Comparison of ENCODE assay signal across 8 cellular contexts in the genomic region with DNA sequence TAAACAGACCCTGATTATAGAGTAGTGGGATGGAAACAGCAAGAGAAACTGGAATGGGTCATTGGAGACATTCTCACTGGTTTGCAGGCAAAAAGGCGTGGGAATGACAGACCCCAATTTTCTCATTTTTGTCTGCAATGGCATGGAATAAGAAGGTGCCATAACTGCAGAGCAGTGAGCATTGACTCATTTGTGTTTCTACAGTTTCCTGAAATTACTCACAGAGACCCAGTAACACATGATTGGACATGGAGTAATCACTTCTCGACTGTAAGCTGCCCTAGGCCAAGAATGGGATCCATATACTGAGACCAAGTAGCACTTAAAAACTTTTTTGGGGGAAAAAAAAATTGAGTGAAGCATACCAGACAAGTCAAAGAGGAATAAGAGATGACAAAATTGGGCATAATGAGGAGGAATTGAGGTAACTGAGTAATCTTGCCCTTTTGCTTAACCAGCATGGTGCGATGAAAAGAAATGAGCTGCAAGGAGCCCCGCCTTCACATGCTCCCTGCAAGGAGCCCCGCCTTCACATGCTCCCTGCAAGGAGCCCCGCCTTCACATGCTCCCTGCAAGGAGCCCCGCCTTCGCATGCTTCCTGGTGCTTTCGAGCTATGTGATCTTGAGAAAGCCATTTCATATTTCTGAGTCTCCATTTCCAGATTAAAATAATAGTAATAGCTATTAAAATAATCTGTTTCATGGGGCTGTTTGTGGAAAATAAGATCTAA. TPM values are rescaled to one million over a fixed set of nuclear protein-coding genes. Genes with fewer than 3 reads are reported as not detected.
DNase-seq lines count a peak whose midpoint lies in the region; ATAC-seq and FAIRE-seq lines count a peak whose summit lies in the region.

No MANE protein-coding gene starts in this region.

- H3K9me3 Mint-ChIP-seq in T-helper 1 cell treated with Interleukin-12 subunit alpha and Interleukin-12 subunit beta and Interleukin-4 antibody, amounts not matched to agents 30 μg/mL and 1 μg/mL, for 36 hours, result peaks cover 3% of the 10 kb centered on the region

- peak overlapping the region; percentile 73 for H3K27ac Mint-ChIP-seq in T-helper 1 cell treated with Interleukin-12 subunit alpha and Interleukin-12 subunit beta and Interleukin-4 antibody, amounts not matched to agents 30 μg/mL and 1 μg/mL, for 36 hours

- H3K27me3 ChIP-seq in H7 (ENCODE audit: control insufficient read depth, insufficient read depth, low read length), result no peaks in the 10 kb centered on the region

- no peaks in the 10 kb centered on the region for H3K27me3 Mint-ChIP-seq in T-helper 1 cell treated with Interleukin-12 subunit alpha and Interleukin-12 subunit beta and Interleukin-4 antibody, amounts not matched to agents 30 μg/mL and 1 μg/mL, for 36 hours (ENCODE audit: low read depth)

- no peak for ATAC-seq in GM19324 (IDR thresholded peaks at IDR 0.05; ENCODE audit: low FRiP score, unreplicated experiment)

- H3K4me3 ChIP-seq in H7 (ENCODE audit: insufficient read depth, low read depth, low read length), result no peak overlapping the region

- peak overlapping the region; percentile 35 for H3K4me3 Mint-ChIP-seq in T-helper 1 cell treated with Interleukin-12 subunit alpha and Interleukin-12 subunit beta and Interleukin-4 antibody, amounts not matched to agents 30 μg/mL and 1 μg/mL, for 36 hours

- peak; percentile 75 for FAIRE-seq in colon (lab: Jason Lieb, UNC)
- FAIRE-seq in RCC 7860 (lab: Jason Lieb, UNC), result no peak

- H3K4me1 Mint-ChIP-seq in T-helper 1 cell treated with Interleukin-12 subunit alpha and Interleukin-12 subunit beta and Interleukin-4 antibody, amounts not matched to agents 30 μg/mL and 1 μg/mL, for 36 hours (ENCODE audit: low read depth), result peaks cover 25% of the 10 kb centered on the region

- H3K36me3 Mint-ChIP-seq in T-helper 1 cell treated with Interleukin-12 subunit alpha and Interleukin-12 subunit beta and Interleukin-4 antibody, amounts not matched to agents 30 μg/mL and 1 μg/mL, for 36 hours (ENCODE audit: low read depth), result peaks cover 3% of the 10 kb centered on the region

- DNase-seq in H7, result peak; percentile 25
- peak; percentile 18 to 29 for DNase-seq in stimulated activated CD4-positive, alpha-beta T cell treated with anti-CD3 and anti-CD28 coated beads, Interleukin-4, amount 100 ng/mL, for 48 hours (ENCODE audit: low read depth in 2 of 2)
- DNase-seq in RCC 7860 (ENCODE audit: low spot score), result no peak
- DNase-seq in DMS 273 treated with DMSO at 0.1 percent for 48 hours (lab: John Stamatoyannopoulos, UW), result no peak
- DNase-seq in substantia nigra (lab: John Stamatoyannopoulos, UW), result no peak

- no peak overlapping the region for H3K27ac ChIP-seq in substantia nigra (ENCODE audit: low read depth, low read length, poor library complexity, severe bottlenecking)

- no peaks in the 10 kb centered on the region for H3K36me3 ChIP-seq in H7 (replicated peaks; ENCODE audit: control insufficient read depth, insufficient read depth, low read length)

RNA-seq across cellular contexts. Expression of gene NHSL1, which starts 44.2 kb away (rescaled TPM):
- 13.3 and 14.8 TPM in 2 replicates for total RNA-seq in H7 (2014; rRNA removed; shearing (Covaris generic))

RNA-seq across cellular contexts. Expression of gene HEBP2, which starts 51.1 kb away (rescaled TPM):
- total RNA-seq in H7 (2014; rRNA removed; shearing (Covaris generic)), result 48.1 and 60.2 TPM in 2 replicates

Comparison
In these comparisons a context has a peak if more than half of its experiments do, and no peak if none do; other contexts are left out.
1. DNase-seq: peak in H7 (single experiment) and stimulated activated CD4-positive, alpha-beta T cell treated with anti-CD3 and anti-CD28 coated beads, Interleukin-4, amount 100 ng/mL, for 48 hours (2 of 2); none in RCC 7860 (single experiment), DMS 273 treated with DMSO at 0.1 percent for 48 hours (single experiment) and substantia nigra (0 of 49).